Comparison of ENCODE assay signal across 1 cellular context in genomic region chr4:140372607-140373327, GRCh38.
TF ChIP-seq lines count a peak whose summit lies in the region.

No MANE protein-coding gene starts in this region.

TF ChIP-seq in GM23338, 12 proteins besides CTCF, POLR2A, EP300 and RAD21 (continued from another document):
- no peak for TF ChIP-seq ZNF462 (CRISPR knock-in tag; IDR thresholded peaks at IDR 0.05)
